ENCODE assay signal across 28 cellular contexts in genomic region chr18:9319333-9319732, GRCh38. TPM values are rescaled to one million over a fixed set of nuclear protein-coding genes. Genes with fewer than 3 reads are reported as not detected.
DNase-seq lines count a peak whose midpoint lies in the region; ATAC-seq, FAIRE-seq and TF ChIP-seq lines count a peak whose summit lies in the region.
"Had no signal": no experiment of that assay in that cellular context is flagged by ENCODE, and none has a peak within 500 bp of the region (broad histone marks: within the 10 kb centered on the region; RNA-seq: fewer than 3 reads in every experiment).

No MANE protein-coding gene starts in this region.

- H3K27me3 ChIP-seq in K562 (ENCODE audit: control insufficient read depth in 2 of 2, insufficient read depth in 2 of 2, low read length in 2 of 2), result no peaks in the 10 kb centered on the region
- H3K27me3 ChIP-seq in HepG2 (ENCODE audit: control insufficient read depth in 1 of 2, insufficient read depth in 2 of 2, low read length in 2 of 2), result no peaks in the 10 kb centered on the region
- H3K27me3 ChIP-seq in gastroesophageal sphincter, result no peaks in the 10 kb centered on the region
- H3K27me3 ChIP-seq: BLaER1 treated with 17β-estradiol and CSF1 and Interleukin-3, amounts not matched to agents 10 nM and 100 nM; SJSA1 had no signal

- H3K4me3 ChIP-seq in K562 (no peak overlapping the region), HepG2 (replicated peaks in 1 of 3; ENCODE audit: insufficient read depth in 1 of 3, low read depth in 2 of 3, low read length in 3 of 3) (no peak overlapping the region), gastroesophageal sphincter (no peak overlapping the region)
- H3K4me3 ChIP-seq: BLaER1 treated with 17β-estradiol and CSF1 and Interleukin-3, amounts not matched to agents 10 nM and 100 nM; GM23248; PC-9; SJSA1 had no signal

- no peak for FAIRE-seq in K562 (lab: Jason Lieb, UNC)
- FAIRE-seq in HepG2 (lab: Jason Lieb, UNC), result no peak

- BruUV-seq in K562 (replicated peaks; lab: Mats Ljungman, UMichigan), result no TSS peak
- BruUV-seq in HepG2 (replicated peaks; lab: Mats Ljungman, UMichigan), result no TSS peak

- no peaks in the 10 kb centered on the region for H3K9me3 ChIP-seq in K562 (replicated peaks; ENCODE audit: control insufficient read depth, insufficient read depth, low read depth, low read length)
- no peaks in the 10 kb centered on the region for H3K9me3 ChIP-seq in HepG2 (ENCODE audit: low read length)
- no peaks in the 10 kb centered on the region for H3K9me3 ChIP-seq in gastroesophageal sphincter
- H3K9me3 ChIP-seq: SJSA1 had no signal

- no peak for TF ChIP-seq RAD21 in K562 (CRISPR knock-in tag; conservative IDR thresholded peaks at IDR 0.05 in 1 of 2, IDR thresholded peaks at IDR 0.05 in 1 of 2)
- TF ChIP-seq RAD21 in HepG2 (CRISPR knock-in tag; IDR thresholded peaks at IDR 0.05), result no peak

- POLR2A ChIA-PET in K562 (lab: Yijun Ruan, JAX), result interaction anchor here (1.2 to 1.8 kb wide), 3 partner anchors 10 to 43 kb away, joined by 3 to 4 read pairs (median 4); no protein-coding TSS in a partner anchor
- POLR2A ChIA-PET in HepG2 (lab: Yijun Ruan, JAX), result no interaction called here

- CTCF ChIA-PET in K562 (lab: Yijun Ruan, JAX; ENCODE audit: low intra/inter-chr PET ratio) (no interaction called here), HepG2 (lab: Yijun Ruan, JAX; ENCODE audit: low intra/inter-chr PET ratio, low total read pairs) (no interaction called here)

- H3K4me2 ChIP-seq in K562 (ENCODE audit: insufficient read depth, low read length) (no peak overlapping the region), HepG2 (ENCODE audit: low read depth, low read length) (no peak overlapping the region)
- H3K4me2 ChIP-seq: BLaER1 treated with 17β-estradiol and CSF1 and Interleukin-3, amounts not matched to agents 10 nM and 100 nM; PC-9 had no signal

- TF ChIP-seq EP300 in K562 (IDR thresholded peaks at IDR 0.05; ENCODE audit: low read length), result peak; percentile 37; the same call in 1 of the 2 replicates
- no peak for TF ChIP-seq EP300 in HepG2 (IDR thresholded peaks at IDR 0.05; ENCODE audit: low read depth in 2 of 2, low read length in 2 of 2)
- no peak for TF ChIP-seq EP300 in HepG2 (CRISPR knock-in tag; IDR thresholded peaks at IDR 0.05; ENCODE audit: borderline replicate concordance)
- no peak for TF ChIP-seq EP300 in gastroesophageal sphincter (IDR thresholded peaks at IDR 0.05)

- H3K4me1 ChIP-seq in K562 (replicated peaks in 1 of 2; ENCODE audit: control insufficient read depth in 2 of 2, insufficient read depth in 2 of 2, low read length in 2 of 2) (peaks cover 0 to 16% of the 10 kb centered on the region in 2 experiments; a peak in 4 of 5 replicates), HepG2 (ENCODE audit: insufficient read depth, low read length) (0 out of 2 replicates have a peak, but pooled peaks cover 10% of the 10 kb centered on the region), gastroesophageal sphincter (no peaks in the 10 kb centered on the region)

- TF ChIP-seq POLR2A in K562 (conservative IDR thresholded peaks at IDR 0.05) (no peak), HepG2 (IDR thresholded peaks at IDR 0.05; ENCODE audit: insufficient read depth in 1 of 2, low read depth in 2 of 2, low read length in 2 of 2) (no peak), gastroesophageal sphincter (IDR thresholded peaks at IDR 0.05) (no peak)

- ATAC-seq in K562 (no peak), HepG2 (no peak), GM18520 (IDR thresholded peaks at IDR 0.05; ENCODE audit: unreplicated experiment) (no peak), gastroesophageal sphincter (no peak)

- H3K27ac ChIP-seq in K562 (ENCODE audit: extremely low read depth, low read depth, low read length), result no peak overlapping the region
- no peak overlapping the region for H3K27ac ChIP-seq in HepG2 (ENCODE audit: extremely low read length, insufficient read depth, low read length)
- H3K27ac ChIP-seq in gastroesophageal sphincter, result no peak overlapping the region
- H3K27ac ChIP-seq: 22Rv1; BLaER1 treated with 17β-estradiol and CSF1 and Interleukin-3, amounts not matched to agents 10 nM and 100 nM; GM23248; HL-60; PC-9; SJSA1 had no signal

- intact Hi-C loops in K562 (cut with micrococcal nuclease), result no loop called here
- intact Hi-C loops in HepG2 (cut with micrococcal nuclease; ENCODE audit: unreplicated experiment), result no loop called here

- DNase-seq in AG08395 (ENCODE audit: low spot score) (peak; percentile 23), EL (peak; percentile 18), OCI-M1 (lab: John Stamatoyannopoulos, UW) (peak; percentile 38), K562 (ENCODE audit: extremely low read depth in 1 of 4, low spot score in 3 of 4) (no peak), HepG2 (ENCODE audit: low spot score) (no peak), NCI-H146 treated with DMSO at 0.1 percent for 48 hours (lab: John Stamatoyannopoulos, UW; ENCODE audit: unreplicated experiment) (no peak)
- DNase-seq: CD4-positive, alpha-beta memory T cell; COR-L47; GF-D8; GM23248; H7; Kasumi-1; MV-4-11; NCI-H1105; NCI-H1436 treated with DMSO at 0.1 percent for 48 hours; NCI-H1930; NCI-H2107; NCI-H524; NCI-H748 treated with DMSO at 0.1 percent for 48 hours; PC-9; Right ventricle myocardium superior; T-helper 1 cell had no signal

- H3K9ac ChIP-seq in K562 (ENCODE audit: insufficient read depth in 1 of 2, low read depth in 2 of 2, low read length in 2 of 2) (no peak overlapping the region), HepG2 (ENCODE audit: insufficient read depth, low read depth, low read length) (no peak overlapping the region)
- H3K9ac ChIP-seq: BLaER1 treated with 17β-estradiol and CSF1 and Interleukin-3, amounts not matched to agents 10 nM and 100 nM; GM23248 had no signal

- H3K79me2 ChIP-seq in K562 (ENCODE audit: control insufficient read depth, insufficient read depth, low read length), result no peaks in the 10 kb centered on the region
- no peaks in the 10 kb centered on the region for H3K79me2 ChIP-seq in HepG2 (ENCODE audit: insufficient read depth, low read length)

- H3K36me3 ChIP-seq in K562 (ENCODE audit: control insufficient read depth, insufficient read depth, low read length), result no peaks in the 10 kb centered on the region
- H3K36me3 ChIP-seq in HepG2 (replicated peaks in 1 of 2; ENCODE audit: control insufficient read depth in 1 of 2, insufficient read depth in 2 of 2, low read length in 2 of 2), result no peaks in the 10 kb centered on the region
- H3K36me3 ChIP-seq in gastroesophageal sphincter, result no peaks in the 10 kb centered on the region
- H3K36me3 ChIP-seq: BLaER1 treated with 17β-estradiol and CSF1 and Interleukin-3, amounts not matched to agents 10 nM and 100 nM; SJSA1 had no signal

- WGBS in K562 (ENCODE audit: insufficient coverage, low coverage, missing lambda C conversion rate), result 8% methylated on average over 1 of the region's 1 CpG
- 11% methylated on average over 1 of the region's 1 CpG for WGBS in HepG2 (ENCODE audit: low lambda C conversion rate)
- 48 to 57% methylated on average over 1 of the region's 1 CpG for WGBS in gastroesophageal sphincter (ENCODE audit: low coverage in 1 of 2), 2 donors

- H3K9me1 ChIP-seq in K562 (ENCODE audit: control insufficient read depth, insufficient read depth, low read length), result no peaks in the 10 kb centered on the region

- no peak for TF ChIP-seq CTCF in K562 (IDR thresholded peaks at IDR 0.05 in 2 of 3, conservative IDR thresholded peaks at IDR 0.05 in 1 of 3; ENCODE audit: insufficient read depth in 2 of 3, low read depth in 1 of 3, low read length in 3 of 3)
- no peak for TF ChIP-seq CTCF in HepG2 (CRISPR knock-in tag; IDR thresholded peaks at IDR 0.05)
- TF ChIP-seq CTCF in gastroesophageal sphincter (IDR thresholded peaks at IDR 0.05), result no peak

- H4K20me1 ChIP-seq in K562 (replicated peaks; ENCODE audit: control insufficient read depth, insufficient read depth, low read length) (no peaks in the 10 kb centered on the region), HepG2 (ENCODE audit: insufficient read depth, low read length) (no peaks in the 10 kb centered on the region)
- H4K20me1 ChIP-seq: BLaER1 treated with 17β-estradiol and CSF1 and Interleukin-3, amounts not matched to agents 10 nM and 100 nM had no signal

- in situ Hi-C loops in K562 (cut with MboI) (no loop called here), HepG2 (cut with HindIII; ENCODE audit: extremely low pct_ligation_motif_present, low pct_unique_long_range_greater_than_20kb) (no loop called here)

- H2AFZ ChIP-seq in K562 (ENCODE audit: low read depth, low read length) (no peak overlapping the region), HepG2 (ENCODE audit: low read length) (no peak overlapping the region)
- H2AFZ ChIP-seq: GM23248, PC-9 had no signal

RNA-seq across cellular contexts. Expression of gene TWSG1, which starts 15.2 kb away (rescaled TPM):
- 26.0 and 36.6 TPM in 2 replicates for total RNA-seq in K562 (2011; cell fraction: chromatin; rRNA removed; ENCODE audit: low replicate concordance)
- total RNA-seq in K562 (2011; cell fraction: nucleolus; rRNA removed), result 21.5 and 28.8 TPM in 2 replicates
- 34.2 and 50.5 TPM in 2 replicates for total RNA-seq in K562 (2011; cell fraction: nucleoplasm; rRNA removed)
- total RNA-seq in K562 (2014; rRNA removed), result 17.9 and 22.5 TPM in 2 replicates
- total RNA-seq in K562 (2014; rRNA removed; fragmentation: Illumina TruSeq; extraction: Trizol), result 30.5 and 33.3 TPM in 2 replicates
- total RNA-seq in K562 (2015; rRNA removed; fragmentation: Illumina TruSeq; extraction: Trizol), result 27.0 and 31.4 TPM in 2 replicates
- 26.2 and 29.1 TPM in 2 replicates for total RNA-seq in K562 (2021)
- polyA plus RNA-seq in K562 (2011; rRNA removed), result 37.2 and 43.3 TPM in 2 replicates
- polyA plus RNA-seq in K562 (2011; cell fraction: cytosol; rRNA removed), result 20.1 and 40.3 TPM in 2 replicates
- polyA plus RNA-seq in K562 (2011; cell fraction: nucleus; rRNA removed), result 11.0 and 18.5 TPM in 2 replicates
- 34.6 and 37.6 TPM in 2 replicates for polyA plus RNA-seq in K562 (2012)
- 21.3 and 25.1 TPM in 2 replicates for polyA plus RNA-seq in K562 (2014; fragmentation: Illumina TruSeq; extraction: Trizol)
- polyA plus RNA-seq in K562 (2014; fragmentation: Nextera tagmentation; extraction: Ambion mirVana), result 10 to 100 TPM; 10.4 to 11.3 TPM
- 16.6 TPM in 2 replicates for polyA plus RNA-seq in K562 (2014; rRNA removed)
- 78.2 and 99.4 TPM in 2 replicates for polyA minus RNA-seq in K562 (2011; rRNA and poly(A)+ RNA removed)
- 30.4 and 37.3 TPM in 2 replicates for polyA minus RNA-seq in K562 (2011; cell fraction: cytosol; rRNA and poly(A)+ RNA removed)
- 6.6 and 15.6 TPM in 2 replicates for polyA minus RNA-seq in K562 (2011; cell fraction: nucleus; rRNA and poly(A)+ RNA removed)
- total RNA-seq in HepG2 (2016; rRNA removed; fragmentation: Illumina TruSeq; extraction: Trizol), result 8.0 and 9.4 TPM in 2 replicates
- 1.2 and 1.9 TPM in 2 replicates for total RNA-seq in HepG2 (2016; cell fraction: cytosol; rRNA removed; fragmentation: Illumina TruSeq; extraction: Trizol; ENCODE audit: low read depth)
- 7.9 and 10.3 TPM in 2 replicates for total RNA-seq in HepG2 (2016; cell fraction: insoluble cytoplasmic fraction; rRNA removed; fragmentation: Illumina TruSeq; extraction: Trizol)
- 4.9 and 5.4 TPM in 2 replicates for total RNA-seq in HepG2 (2016; cell fraction: membrane; rRNA removed; fragmentation: Illumina TruSeq; extraction: Trizol)
- 8.5 and 9.5 TPM in 2 replicates for total RNA-seq in HepG2 (2016; cell fraction: nucleus; rRNA removed; fragmentation: Illumina TruSeq; extraction: Trizol)
- polyA plus RNA-seq in HepG2 (2011; rRNA removed), result 6.6 and 7.1 TPM in 2 replicates
- polyA plus RNA-seq in HepG2 (2011; cell fraction: cytosol; rRNA removed), result 5.3 and 6.0 TPM in 2 replicates
- polyA plus RNA-seq in HepG2 (2011; cell fraction: nucleus; rRNA removed), result 2.3 and 3.0 TPM in 2 replicates
- 5.4 and 6.3 TPM in 2 replicates for polyA plus RNA-seq in HepG2 (2012)
- 1.3 and 1.9 TPM in 2 replicates for polyA plus RNA-seq in HepG2 (2016; cell fraction: cytosol; fragmentation: Illumina TruSeq; extraction: Trizol; ENCODE audit: low read depth)
- polyA plus RNA-seq in HepG2 (2016; cell fraction: insoluble cytoplasmic fraction; fragmentation: Illumina TruSeq; extraction: Trizol; ENCODE audit: low read depth), result 6.9 and 7.7 TPM in 2 replicates
- 3.9 and 4.1 TPM in 2 replicates for polyA plus RNA-seq in HepG2 (2016; cell fraction: membrane; fragmentation: Illumina TruSeq; extraction: Trizol; ENCODE audit: low read depth)
- polyA plus RNA-seq in HepG2 (2016; cell fraction: nucleus; fragmentation: Illumina TruSeq; extraction: Trizol; ENCODE audit: insufficient read depth, low read depth), result 10.5 and 12.3 TPM in 2 replicates
- polyA minus RNA-seq in HepG2 (2011; rRNA and poly(A)+ RNA removed; ENCODE audit: low replicate concordance), result 24.6 and 30.8 TPM in 2 replicates
- 9.4 and 13.4 TPM in 2 replicates for polyA minus RNA-seq in HepG2 (2011; cell fraction: cytosol; rRNA and poly(A)+ RNA removed)
- 4.5 and 6.8 TPM in 2 replicates for polyA minus RNA-seq in HepG2 (2011; cell fraction: nucleus; rRNA and poly(A)+ RNA removed)
- 100 to 1,000 TPM; 112 to 173 (median 118) TPM for total RNA-seq in gastroesophageal sphincter

Comparison
In these comparisons a context has a peak if more than half of its experiments do, and no peak if none do; other contexts are left out.
1. DNase-seq: peak in AG08395 (single experiment), EL (single experiment) and OCI-M1 (single experiment); none in K562 (0 of 4), HepG2 (single experiment) and NCI-H146 treated with DMSO at 0.1 percent for 48 hours (single experiment).